ENCODE assay signal across 1 cellular context in the genomic region with DNA sequence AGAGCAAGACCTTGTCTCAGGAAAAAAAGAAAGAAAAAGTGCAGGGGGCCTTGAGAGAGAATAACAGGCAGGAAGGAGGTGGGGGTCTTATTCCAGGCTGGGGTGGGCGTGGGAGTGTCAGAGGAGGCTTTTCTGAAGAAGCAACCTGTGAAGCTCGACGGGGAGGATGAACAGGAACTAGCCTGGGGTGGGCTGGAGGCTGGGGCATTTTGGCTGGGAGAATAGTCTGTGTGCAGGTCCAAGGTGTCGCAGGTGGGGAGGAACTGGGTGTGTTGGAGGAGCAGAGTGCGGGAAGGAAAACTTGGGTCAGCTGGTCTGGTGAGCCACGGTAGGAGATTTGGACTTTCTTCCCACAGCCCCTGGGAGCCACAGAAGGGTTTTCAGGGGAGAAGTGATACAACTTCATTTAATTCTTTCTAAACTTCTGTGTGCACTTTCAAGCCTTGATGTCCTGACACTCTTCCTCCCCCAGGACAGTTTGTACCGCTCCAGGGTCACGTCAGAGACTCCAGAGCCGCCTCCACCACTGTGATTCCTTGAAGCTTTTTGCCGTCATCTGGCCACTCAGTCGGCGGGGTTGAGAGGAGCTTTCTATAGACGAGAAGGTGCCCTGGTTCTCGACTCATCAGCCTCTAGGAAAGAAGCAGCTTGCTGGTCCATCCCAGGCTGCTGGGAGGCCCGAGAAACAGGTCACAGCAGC.
TF ChIP-seq lines count a peak whose summit lies in the region.

No MANE protein-coding gene starts in this region.

TF ChIP-seq in WTC11, 78 proteins besides CTCF, POLR2A, EP300 and RAD21 (continued from another document):
- TF ChIP-seq ZNF532 (CRISPR knock-in tag; IDR thresholded peaks at IDR 0.05; ENCODE audit: borderline replicate concordance) (no peak), ZNF121 (CRISPR knock-in tag; IDR thresholded peaks at IDR 0.05) (no peak), NFATC4 (CRISPR knock-in tag; IDR thresholded peaks at IDR 0.05) (no peak), MYBL2 (CRISPR knock-in tag; IDR thresholded peaks at IDR 0.05) (no peak), RORB (CRISPR knock-in tag; IDR thresholded peaks at IDR 0.05) (no peak), GABPB1 (CRISPR knock-in tag; IDR thresholded peaks at IDR 0.05) (no peak), IRF2 (CRISPR knock-in tag; IDR thresholded peaks at IDR 0.05; ENCODE audit: borderline replicate concordance, low read depth) (no peak), HMGXB4 (CRISPR knock-in tag; IDR thresholded peaks at IDR 0.05) (no peak), CDX4 (CRISPR knock-in tag; IDR thresholded peaks at IDR 0.05; ENCODE audit: borderline replicate concordance) (no peak)
- TF ChIP-seq, protein P1, sequence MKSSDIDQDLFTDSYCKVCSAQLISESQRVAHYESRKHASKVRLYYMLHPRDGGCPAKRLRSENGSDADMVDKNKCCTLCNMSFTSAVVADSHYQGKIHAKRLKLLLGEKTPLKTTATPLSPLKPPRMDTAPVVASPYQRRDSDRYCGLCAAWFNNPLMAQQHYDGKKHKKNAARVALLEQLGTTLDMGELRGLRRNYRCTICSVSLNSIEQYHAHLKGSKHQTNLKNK (CRISPR knock-in tag; IDR thresholded peaks at IDR 0.05): no peak
- TF ChIP-seq, protein P2, sequence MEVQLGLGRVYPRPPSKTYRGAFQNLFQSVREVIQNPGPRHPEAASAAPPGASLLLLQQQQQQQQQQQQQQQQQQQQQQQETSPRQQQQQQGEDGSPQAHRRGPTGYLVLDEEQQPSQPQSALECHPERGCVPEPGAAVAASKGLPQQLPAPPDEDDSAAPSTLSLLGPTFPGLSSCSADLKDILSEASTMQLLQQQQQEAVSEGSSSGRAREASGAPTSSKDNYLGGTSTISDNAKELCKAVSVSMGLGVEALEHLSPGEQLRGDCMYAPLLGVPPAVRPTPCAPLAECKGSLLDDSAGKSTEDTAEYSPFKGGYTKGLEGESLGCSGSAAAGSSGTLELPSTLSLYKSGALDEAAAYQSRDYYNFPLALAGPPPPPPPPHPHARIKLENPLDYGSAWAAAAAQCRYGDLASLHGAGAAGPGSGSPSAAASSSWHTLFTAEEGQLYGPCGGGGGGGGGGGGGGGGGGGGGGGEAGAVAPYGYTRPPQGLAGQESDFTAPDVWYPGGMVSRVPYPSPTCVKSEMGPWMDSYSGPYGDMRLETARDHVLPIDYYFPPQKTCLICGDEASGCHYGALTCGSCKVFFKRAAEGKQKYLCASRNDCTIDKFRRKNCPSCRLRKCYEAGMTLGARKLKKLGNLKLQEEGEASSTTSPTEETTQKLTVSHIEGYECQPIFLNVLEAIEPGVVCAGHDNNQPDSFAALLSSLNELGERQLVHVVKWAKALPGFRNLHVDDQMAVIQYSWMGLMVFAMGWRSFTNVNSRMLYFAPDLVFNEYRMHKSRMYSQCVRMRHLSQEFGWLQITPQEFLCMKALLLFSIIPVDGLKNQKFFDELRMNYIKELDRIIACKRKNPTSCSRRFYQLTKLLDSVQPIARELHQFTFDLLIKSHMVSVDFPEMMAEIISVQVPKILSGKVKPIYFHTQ (CRISPR knock-in tag; IDR thresholded peaks at IDR 0.05): no peak
- TF ChIP-seq, protein P3, sequence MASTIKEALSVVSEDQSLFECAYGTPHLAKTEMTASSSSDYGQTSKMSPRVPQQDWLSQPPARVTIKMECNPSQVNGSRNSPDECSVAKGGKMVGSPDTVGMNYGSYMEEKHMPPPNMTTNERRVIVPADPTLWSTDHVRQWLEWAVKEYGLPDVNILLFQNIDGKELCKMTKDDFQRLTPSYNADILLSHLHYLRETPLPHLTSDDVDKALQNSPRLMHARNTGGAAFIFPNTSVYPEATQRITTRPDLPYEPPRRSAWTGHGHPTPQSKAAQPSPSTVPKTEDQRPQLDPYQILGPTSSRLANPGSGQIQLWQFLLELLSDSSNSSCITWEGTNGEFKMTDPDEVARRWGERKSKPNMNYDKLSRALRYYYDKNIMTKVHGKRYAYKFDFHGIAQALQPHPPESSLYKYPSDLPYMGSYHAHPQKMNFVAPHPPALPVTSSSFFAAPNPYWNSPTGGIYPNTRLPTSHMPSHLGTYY (CRISPR knock-in tag; IDR thresholded peaks at IDR 0.05): no peak
- TF ChIP-seq, protein P4, sequence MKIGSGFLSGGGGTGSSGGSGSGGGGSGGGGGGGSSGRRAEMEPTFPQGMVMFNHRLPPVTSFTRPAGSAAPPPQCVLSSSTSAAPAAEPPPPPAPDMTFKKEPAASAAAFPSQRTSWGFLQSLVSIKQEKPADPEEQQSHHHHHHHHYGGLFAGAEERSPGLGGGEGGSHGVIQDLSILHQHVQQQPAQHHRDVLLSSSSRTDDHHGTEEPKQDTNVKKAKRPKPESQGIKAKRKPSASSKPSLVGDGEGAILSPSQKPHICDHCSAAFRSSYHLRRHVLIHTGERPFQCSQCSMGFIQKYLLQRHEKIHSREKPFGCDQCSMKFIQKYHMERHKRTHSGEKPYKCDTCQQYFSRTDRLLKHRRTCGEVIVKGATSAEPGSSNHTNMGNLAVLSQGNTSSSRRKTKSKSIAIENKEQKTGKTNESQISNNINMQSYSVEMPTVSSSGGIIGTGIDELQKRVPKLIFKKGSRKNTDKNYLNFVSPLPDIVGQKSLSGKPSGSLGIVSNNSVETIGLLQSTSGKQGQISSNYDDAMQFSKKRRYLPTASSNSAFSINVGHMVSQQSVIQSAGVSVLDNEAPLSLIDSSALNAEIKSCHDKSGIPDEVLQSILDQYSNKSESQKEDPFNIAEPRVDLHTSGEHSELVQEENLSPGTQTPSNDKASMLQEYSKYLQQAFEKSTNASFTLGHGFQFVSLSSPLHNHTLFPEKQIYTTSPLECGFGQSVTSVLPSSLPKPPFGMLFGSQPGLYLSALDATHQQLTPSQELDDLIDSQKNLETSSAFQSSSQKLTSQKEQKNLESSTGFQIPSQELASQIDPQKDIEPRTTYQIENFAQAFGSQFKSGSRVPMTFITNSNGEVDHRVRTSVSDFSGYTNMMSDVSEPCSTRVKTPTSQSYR (CRISPR knock-in tag; IDR thresholded peaks at IDR 0.05): no peak
